Comparison of ENCODE assay signal across 19 cellular contexts in genomic region chr11:2310073-2310785, GRCh38. TPM values are rescaled to one million over a fixed set of nuclear protein-coding genes. Genes with fewer than 3 reads are reported as not detected.
"Had no signal": no experiment of that assay in that cellular context is flagged by ENCODE, and none has a peak within 500 bp of the region (broad histone marks: within the 10 kb centered on the region; RNA-seq: fewer than 3 reads in every experiment).

No MANE protein-coding gene starts in this region.

- H3K36me3 Mint-ChIP-seq: activated CD4-positive, alpha-beta memory T cell treated with anti-CD3 and anti-CD28 coated beads for 36 hours; activated naive CD4-positive, alpha-beta T cell treated with anti-CD3 and anti-CD28 coated beads, Interleukin-2, amount 50 U/mL, for 24 hours had no signal

- H3K4me3 ChIP-seq: ascending aorta, gastroesophageal sphincter, heart right ventricle, mucosa of descending colon, transverse colon had no signal

- DNase-seq: activated CD4-positive, alpha-beta memory T cell treated with anti-CD3 and anti-CD28 coated beads for 36 hours; activated T-cell treated with anti-CD3 and anti-CD28 coated beads, Interleukin-2, amount 50 U/mL, for 1 hour; cortex of kidney; heart right ventricle; kidney glomerular epithelial cell; mesenchymal stem cell; naive thymus-derived CD4-positive, alpha-beta T cell; nucleus accumbens; retina; stimulated activated CD4-positive, alpha-beta T cell treated with anti-CD3 and anti-CD28 coated beads, Interleukin-2, amount 100 ng/mL, for 24 hours; stimulated activated naive CD8-positive, alpha-beta T cell treated with anti-CD3 and anti-CD28 coated beads, Interleukin-15, Interleukin-2, amounts not matched to agents 100 U/mL and 50 U/mL, for 24 hours; substantia nigra; SW 1271; transverse colon had no signal

- ATAC-seq: activated T-helper 17 cell treated with anti-CD3 and anti-CD28 coated beads, Interleukin-2, amount 50 U/mL, for 72 hours; gastroesophageal sphincter; heart right ventricle; mucosa of descending colon; naive thymus-derived CD4-positive, alpha-beta T cell; stimulated activated naive CD8-positive, alpha-beta T cell treated with anti-CD3 and anti-CD28 coated beads, Interleukin-15, Interleukin-2, amounts not matched to agents 100 U/mL and 50 U/mL, for 24 hours had no signal

- H3K27me3 Mint-ChIP-seq: activated CD4-positive, alpha-beta memory T cell treated with anti-CD3 and anti-CD28 coated beads for 36 hours; activated naive CD4-positive, alpha-beta T cell treated with anti-CD3 and anti-CD28 coated beads, Interleukin-2, amount 50 U/mL, for 24 hours; activated T-helper 17 cell treated with anti-CD3 and anti-CD28 coated beads, Interleukin-2, amount 50 U/mL, for 72 hours; naive thymus-derived CD4-positive, alpha-beta T cell had no signal

- H3K4me3 Mint-ChIP-seq: activated CD4-positive, alpha-beta memory T cell treated with anti-CD3 and anti-CD28 coated beads for 36 hours; activated naive CD4-positive, alpha-beta T cell treated with anti-CD3 and anti-CD28 coated beads, Interleukin-2, amount 50 U/mL, for 24 hours; activated T-helper 17 cell treated with anti-CD3 and anti-CD28 coated beads, Interleukin-2, amount 50 U/mL, for 72 hours had no signal

- H3K9me3 Mint-ChIP-seq: activated CD4-positive, alpha-beta memory T cell treated with anti-CD3 and anti-CD28 coated beads for 36 hours; activated naive CD4-positive, alpha-beta T cell treated with anti-CD3 and anti-CD28 coated beads, Interleukin-2, amount 50 U/mL, for 24 hours; activated T-helper 17 cell treated with anti-CD3 and anti-CD28 coated beads, Interleukin-2, amount 50 U/mL, for 72 hours; naive thymus-derived CD4-positive, alpha-beta T cell had no signal

- H3K27ac Mint-ChIP-seq: activated CD4-positive, alpha-beta memory T cell treated with anti-CD3 and anti-CD28 coated beads for 36 hours; activated naive CD4-positive, alpha-beta T cell treated with anti-CD3 and anti-CD28 coated beads, Interleukin-2, amount 50 U/mL, for 24 hours; activated T-helper 17 cell treated with anti-CD3 and anti-CD28 coated beads, Interleukin-2, amount 50 U/mL, for 72 hours had no signal

RNA-seq across cellular contexts. Expression of gene C11orf21, which starts 8.5 kb away (rescaled TPM):
- total RNA-seq: ascending aorta had no signal

RNA-seq across cellular contexts. Expression of gene ASCL2, which starts 39.8 kb away (rescaled TPM):
- total RNA-seq: ascending aorta had no signal
- polyA plus RNA-seq: naive thymus-derived CD4-positive, alpha-beta T cell had no signal
